8 cellular contexts compared by ENCODE assay signal in the genomic region with DNA sequence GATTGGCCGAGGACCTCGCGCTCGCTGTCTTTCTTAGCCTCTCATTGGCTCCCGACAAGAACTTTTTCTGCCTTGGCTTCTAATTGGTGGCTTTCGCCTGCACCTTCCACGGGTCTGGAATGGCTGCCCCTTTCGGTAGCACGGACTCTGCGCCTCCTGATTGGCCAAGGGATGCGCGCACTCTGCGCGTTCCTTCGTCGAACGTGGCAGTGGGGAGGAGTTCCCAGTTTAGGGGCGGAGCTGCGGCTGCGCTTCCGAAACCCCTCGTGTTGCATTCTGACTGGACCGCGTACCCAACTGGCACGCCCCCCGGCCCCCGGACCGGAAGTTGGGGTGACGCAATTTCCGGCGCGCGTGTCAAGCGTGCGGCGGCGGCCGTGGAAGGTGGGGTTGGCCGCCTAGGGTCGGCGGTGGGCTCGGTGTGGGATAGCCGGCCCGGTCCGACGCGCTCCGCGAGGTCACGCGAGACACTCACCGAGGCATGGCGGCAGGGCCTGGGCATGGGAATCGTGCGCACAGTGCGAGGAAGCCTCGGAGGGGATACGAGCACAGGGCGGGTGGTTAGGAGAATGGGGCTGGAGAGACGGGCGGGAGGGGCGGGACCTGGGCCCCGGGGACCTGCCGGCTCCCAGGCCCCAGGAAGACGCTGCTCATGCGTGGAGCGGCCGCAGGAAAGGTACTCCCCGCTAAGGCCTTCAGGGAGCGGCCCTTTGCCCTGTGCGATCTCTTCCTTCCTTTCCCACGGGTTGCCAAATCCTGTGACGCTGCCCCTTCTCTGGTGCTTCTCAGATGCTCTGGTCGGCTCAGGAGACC. TPM values are rescaled to one million over a fixed set of nuclear protein-coding genes. Genes with fewer than 3 reads are reported as not detected.
DNase-seq lines count a peak whose midpoint lies in the region; ATAC-seq, FAIRE-seq and TF ChIP-seq lines count a peak whose summit lies in the region.

No MANE protein-coding gene starts in this region.

- peak overlapping the region; percentile 98 for H3K27ac ChIP-seq in CD4-positive, CD25-positive, alpha-beta regulatory T cell (ENCODE audit: insufficient read depth, low read length, poor library complexity, severe bottlenecking)
- peak overlapping the region; percentile 94 for H3K27ac ChIP-seq in HepG2 (ENCODE audit: extremely low read length, insufficient read depth, low read length)

- peak; percentile 99 for FAIRE-seq in HepG2 (lab: Jason Lieb, UNC)

- peak; percentile 9; the same call in 1 of the 2 replicates for TF ChIP-seq CTCF in HepG2 (CRISPR knock-in tag; IDR thresholded peaks at IDR 0.05)

- no peak; the same call in 1 of the 2 replicates for TF ChIP-seq RAD21 in HepG2 (CRISPR knock-in tag; IDR thresholded peaks at IDR 0.05)

- POLR2A ChIA-PET in HepG2 (lab: Yijun Ruan, JAX), result interaction anchor here (0.5 to 3.7 kb wide), 44 partner anchors 9 to 276 kb away, joined by 3 to 40 read pairs (median 5); partner anchors contain the start of genes ARHGDIA, ARL16, CENPX and DCXR

- H3K79me2 ChIP-seq in HepG2 (ENCODE audit: insufficient read depth, low read length), result peaks cover 74% of the 10 kb centered on the region

- H4K20me1 ChIP-seq in HepG2 (ENCODE audit: insufficient read depth, low read length), result peaks cover 44% of the 10 kb centered on the region

- peak; percentile 99 to 100 (median 100) for DNase-seq in CD4-positive, CD25-positive, alpha-beta regulatory T cell
- DNase-seq in NCI-H774 (lab: John Stamatoyannopoulos, UW), result peak; percentile 100
- peak; percentile 99 for DNase-seq in activated CD4-positive, alpha-beta T cell treated with anti-CD3 and anti-CD28 coated beads, Interleukin-2, amount 50 U/mL, for 48 hours
- DNase-seq in dermis microvascular lymphatic vessel endothelial cell (ENCODE audit: low read depth in 2 of 2), result peak; percentile 100
- peak; percentile 100 for DNase-seq in HepG2 (ENCODE audit: low spot score)
- peak; percentile 99 to 100 for DNase-seq in stimulated activated CD4-positive, alpha-beta T cell treated with anti-CD3 and anti-CD28 coated beads, Interleukin-2, amount 100 ng/mL, for 48 hours

- peak in 1 of 2 experiments; percentile 94; a peak in 2 of 4 replicates for TF ChIP-seq POLR2A in HepG2 (IDR thresholded peaks at IDR 0.05; ENCODE audit: insufficient read depth in 1 of 2, low read depth in 2 of 2, low read length in 2 of 2)

- intact Hi-C loops in HepG2 (cut with micrococcal nuclease; ENCODE audit: unreplicated experiment), result loop anchor here (5.0 kb wide), 1 partner anchor 39 kb away; no protein-coding TSS in a partner anchor

- peak overlapping the region; percentile 93 to 96 (median 96) for H3K27ac Mint-ChIP-seq in CD4-positive, CD25-positive, alpha-beta regulatory T cell

- H2AFZ ChIP-seq in HepG2 (ENCODE audit: low read length), result no peak overlapping the region

- H3K36me3 ChIP-seq in CD4-positive, CD25-positive, alpha-beta regulatory T cell (ENCODE audit: control insufficient read depth, insufficient read depth, low read length), result peaks cover 10% of the 10 kb centered on the region
- H3K36me3 ChIP-seq in HepG2 (replicated peaks in 1 of 2; ENCODE audit: control insufficient read depth in 1 of 2, insufficient read depth in 2 of 2, low read length in 2 of 2), result peaks cover 18 to 47% of the 10 kb centered on the region in 2 experiments

- H3K9ac ChIP-seq in HepG2 (ENCODE audit: insufficient read depth, low read depth, low read length), result peak overlapping the region; percentile 97

- 1% methylated on average over 59 of the region's 74 CpGs for WGBS in HepG2 (ENCODE audit: low lambda C conversion rate)

- no peaks in the 10 kb centered on the region for H3K9me3 Mint-ChIP-seq in CD4-positive, CD25-positive, alpha-beta regulatory T cell

- CTCF ChIA-PET in HepG2 (lab: Yijun Ruan, JAX; ENCODE audit: low intra/inter-chr PET ratio, low total read pairs), result interaction anchor here (1.2 kb wide), 1 partner anchor 128 kb away, joined by 3 read pairs; no protein-coding TSS in a partner anchor

- peaks cover 5% of the 10 kb centered on the region for H3K36me3 Mint-ChIP-seq in CD4-positive, CD25-positive, alpha-beta regulatory T cell

- peak overlapping the region; percentile 78 for H3K4me2 ChIP-seq in HepG2 (ENCODE audit: low read depth, low read length)

- in situ Hi-C loops in HepG2 (cut with HindIII; ENCODE audit: extremely low pct_ligation_motif_present, low pct_unique_long_range_greater_than_20kb), result no loop called here

- H3K27me3 Mint-ChIP-seq in CD4-positive, CD25-positive, alpha-beta regulatory T cell, result peaks cover 4% of the 10 kb centered on the region

- H3K4me1 Mint-ChIP-seq in CD4-positive, CD25-positive, alpha-beta regulatory T cell, result peaks cover 6 to 50% (median 8%) of the 10 kb centered on the region in 4 donors

- H3K4me3 ChIP-seq in CD4-positive, CD25-positive, alpha-beta regulatory T cell (ENCODE audit: low read depth, low read length), result peak overlapping the region; percentile 57
- H3K4me3 ChIP-seq in HepG2 (replicated peaks in 1 of 3; ENCODE audit: insufficient read depth in 1 of 3, low read depth in 2 of 3, low read length in 3 of 3), result peak overlapping the region; percentile 83 to 91 (median 86)

- peaks cover 33% of the 10 kb centered on the region for H3K4me1 ChIP-seq in CD4-positive, CD25-positive, alpha-beta regulatory T cell (ENCODE audit: control insufficient read depth, insufficient read depth, low read length, poor library complexity, severe bottlenecking)
- H3K4me1 ChIP-seq in HepG2 (ENCODE audit: insufficient read depth, low read length), result peaks cover 77% of the 10 kb centered on the region

- H3K4me3 Mint-ChIP-seq in CD4-positive, CD25-positive, alpha-beta regulatory T cell, result peak overlapping the region; percentile 91 to 94 (median 94)

- TF ChIP-seq EP300 in HepG2 (IDR thresholded peaks at IDR 0.05; ENCODE audit: low read depth in 2 of 2, low read length in 2 of 2), result peak; percentile 24 to 50; a peak in 3 of 4 replicates
- peak; percentile 82 for TF ChIP-seq EP300 in HepG2 (CRISPR knock-in tag; IDR thresholded peaks at IDR 0.05; ENCODE audit: borderline replicate concordance)

- peak; percentile 87 to 89 for ATAC-seq in CD4-positive, CD25-positive, alpha-beta regulatory T cell (ENCODE audit: low read depth in 2 of 2)
- ATAC-seq in GM19438 (IDR thresholded peaks at IDR 0.05; ENCODE audit: low read depth, unreplicated experiment), result peak; percentile 74
- peak; percentile 73 for ATAC-seq in HG03571 (IDR thresholded peaks at IDR 0.05; ENCODE audit: unreplicated experiment)
- ATAC-seq in HepG2, result peak; percentile 89

- BruUV-seq in HepG2 (replicated peaks; lab: Mats Ljungman, UMichigan), result TSS peak; percentile 71

- H3K9me3 ChIP-seq in CD4-positive, CD25-positive, alpha-beta regulatory T cell (ENCODE audit: control insufficient read depth in 2 of 2, low read length in 2 of 2), result no peaks in the 10 kb centered on the region
- no peaks in the 10 kb centered on the region for H3K9me3 ChIP-seq in HepG2 (ENCODE audit: low read length)

- H3K27me3 ChIP-seq in CD4-positive, CD25-positive, alpha-beta regulatory T cell (ENCODE audit: control insufficient read depth, insufficient read depth, low read length), result no peaks in the 10 kb centered on the region
- H3K27me3 ChIP-seq in HepG2 (ENCODE audit: control insufficient read depth in 1 of 2, insufficient read depth in 2 of 2, low read length in 2 of 2), result no peaks in the 10 kb centered on the region; a peak in 1 of 5 replicates

RNA-seq across cellular contexts. Expression of gene P4HB, which starts 0.6 kb away (rescaled TPM):
- 231 TPM for total RNA-seq in CD4-positive, CD25-positive, alpha-beta regulatory T cell
- 100 to 1,000 TPM; 186 to 216 (median 207) TPM for polyA plus RNA-seq in CD4-positive, CD25-positive, alpha-beta regulatory T cell
- total RNA-seq in dermis microvascular lymphatic vessel endothelial cell (634 and 739 TPM in 2 replicates), HepG2 (2016; rRNA removed; fragmentation: Illumina TruSeq; extraction: Trizol) (337 and 782 TPM in 2 replicates)
- total RNA-seq in HepG2 (2016; cell fraction: cytosol; rRNA removed; fragmentation: Illumina TruSeq; extraction: Trizol; ENCODE audit: low read depth), result 162 and 167 TPM in 2 replicates
- 282 and 813 TPM in 2 replicates for total RNA-seq in HepG2 (2016; cell fraction: insoluble cytoplasmic fraction; rRNA removed; fragmentation: Illumina TruSeq; extraction: Trizol)
- 299 and 300 TPM in 2 replicates for total RNA-seq in HepG2 (2016; cell fraction: membrane; rRNA removed; fragmentation: Illumina TruSeq; extraction: Trizol)
- total RNA-seq in HepG2 (2016; cell fraction: nucleus; rRNA removed; fragmentation: Illumina TruSeq; extraction: Trizol), result 801 and 884 TPM in 2 replicates
- polyA plus RNA-seq in HepG2 (2011; rRNA removed), result 181 and 185 TPM in 2 replicates
- polyA plus RNA-seq in HepG2 (2011; cell fraction: cytosol; rRNA removed), result 150 and 176 TPM in 2 replicates
- 517 and 557 TPM in 2 replicates for polyA plus RNA-seq in HepG2 (2011; cell fraction: nucleus; rRNA removed)
- 1,462 and 1,524 TPM in 2 replicates for polyA plus RNA-seq in HepG2 (2012)
- 236 TPM in 2 replicates for polyA plus RNA-seq in HepG2 (2016; cell fraction: cytosol; fragmentation: Illumina TruSeq; extraction: Trizol; ENCODE audit: low read depth)
- polyA plus RNA-seq in HepG2 (2016; cell fraction: insoluble cytoplasmic fraction; fragmentation: Illumina TruSeq; extraction: Trizol; ENCODE audit: low read depth), result 494 and 566 TPM in 2 replicates
- 378 and 399 TPM in 2 replicates for polyA plus RNA-seq in HepG2 (2016; cell fraction: membrane; fragmentation: Illumina TruSeq; extraction: Trizol; ENCODE audit: low read depth)
- 2,290 and 2,428 TPM in 2 replicates for polyA plus RNA-seq in HepG2 (2016; cell fraction: nucleus; fragmentation: Illumina TruSeq; extraction: Trizol; ENCODE audit: insufficient read depth, low read depth)
- 90.8 and 213 TPM in 2 replicates for polyA minus RNA-seq in HepG2 (2011; rRNA and poly(A)+ RNA removed; ENCODE audit: low replicate concordance)
- 303 and 378 TPM in 2 replicates for polyA minus RNA-seq in HepG2 (2011; cell fraction: cytosol; rRNA and poly(A)+ RNA removed)
- 250 and 278 TPM in 2 replicates for polyA minus RNA-seq in HepG2 (2011; cell fraction: nucleus; rRNA and poly(A)+ RNA removed)

RNA-seq across cellular contexts. Expression of gene ARHGDIA, which starts 10.2 kb away (rescaled TPM):
- 578 TPM for total RNA-seq in CD4-positive, CD25-positive, alpha-beta regulatory T cell
- polyA plus RNA-seq in CD4-positive, CD25-positive, alpha-beta regulatory T cell, result 100 to 1,000 TPM in 2 of 4 donors, 10 to 100 TPM in 2; 91.4 to 141 (median 99.4) TPM
- total RNA-seq in dermis microvascular lymphatic vessel endothelial cell (97.7 and 157 TPM in 2 replicates), HepG2 (2016; rRNA removed; fragmentation: Illumina TruSeq; extraction: Trizol) (64.0 and 120 TPM in 2 replicates)
- total RNA-seq in HepG2 (2016; cell fraction: cytosol; rRNA removed; fragmentation: Illumina TruSeq; extraction: Trizol; ENCODE audit: low read depth), result 25.7 and 26.7 TPM in 2 replicates
- total RNA-seq in HepG2 (2016; cell fraction: insoluble cytoplasmic fraction; rRNA removed; fragmentation: Illumina TruSeq; extraction: Trizol), result 73.7 and 111 TPM in 2 replicates
- 68.1 and 73.5 TPM in 2 replicates for total RNA-seq in HepG2 (2016; cell fraction: membrane; rRNA removed; fragmentation: Illumina TruSeq; extraction: Trizol)
- 66.3 and 84.1 TPM in 2 replicates for total RNA-seq in HepG2 (2016; cell fraction: nucleus; rRNA removed; fragmentation: Illumina TruSeq; extraction: Trizol)
- 40.0 and 52.1 TPM in 2 replicates for polyA plus RNA-seq in HepG2 (2011; rRNA removed)
- 61.3 and 96.2 TPM in 2 replicates for polyA plus RNA-seq in HepG2 (2011; cell fraction: cytosol; rRNA removed)
- polyA plus RNA-seq in HepG2 (2011; cell fraction: nucleus; rRNA removed), result 174 and 191 TPM in 2 replicates
- 159 and 169 TPM in 2 replicates for polyA plus RNA-seq in HepG2 (2012)
- polyA plus RNA-seq in HepG2 (2016; cell fraction: cytosol; fragmentation: Illumina TruSeq; extraction: Trizol; ENCODE audit: low read depth), result 89.7 and 102 TPM in 2 replicates
- 221 and 287 TPM in 2 replicates for polyA plus RNA-seq in HepG2 (2016; cell fraction: insoluble cytoplasmic fraction; fragmentation: Illumina TruSeq; extraction: Trizol; ENCODE audit: low read depth)
- polyA plus RNA-seq in HepG2 (2016; cell fraction: membrane; fragmentation: Illumina TruSeq; extraction: Trizol; ENCODE audit: low read depth), result 171 and 188 TPM in 2 replicates
- polyA plus RNA-seq in HepG2 (2016; cell fraction: nucleus; fragmentation: Illumina TruSeq; extraction: Trizol; ENCODE audit: insufficient read depth, low read depth), result 248 and 249 TPM in 2 replicates
- polyA minus RNA-seq in HepG2 (2011; rRNA and poly(A)+ RNA removed; ENCODE audit: low replicate concordance), result 35.7 and 46.7 TPM in 2 replicates
- polyA minus RNA-seq in HepG2 (2011; cell fraction: cytosol; rRNA and poly(A)+ RNA removed), result 54.0 and 54.8 TPM in 2 replicates
- 52.7 and 57.6 TPM in 2 replicates for polyA minus RNA-seq in HepG2 (2011; cell fraction: nucleus; rRNA and poly(A)+ RNA removed)

RNA-seq across cellular contexts. Expression of gene PPP1R27, which starts 26.1 kb away (rescaled TPM):
- total RNA-seq in CD4-positive, CD25-positive, alpha-beta regulatory T cell, result not detected
- polyA plus RNA-seq in CD4-positive, CD25-positive, alpha-beta regulatory T cell, result not detected
- total RNA-seq in dermis microvascular lymphatic vessel endothelial cell (not detected in 2 replicates), HepG2 (2016; rRNA removed; fragmentation: Illumina TruSeq; extraction: Trizol) (0.69 and 1.00 TPM in 2 replicates)
- 0.71 and 2.3 TPM in 2 replicates for total RNA-seq in HepG2 (2016; cell fraction: cytosol; rRNA removed; fragmentation: Illumina TruSeq; extraction: Trizol; ENCODE audit: low read depth)
- total RNA-seq in HepG2 (2016; cell fraction: insoluble cytoplasmic fraction; rRNA removed; fragmentation: Illumina TruSeq; extraction: Trizol), result 1.3 TPM in 1 of 2 replicates, not detected in the other
- 1.00 and 1.2 TPM in 2 replicates for total RNA-seq in HepG2 (2016; cell fraction: membrane; rRNA removed; fragmentation: Illumina TruSeq; extraction: Trizol)
- total RNA-seq in HepG2 (2016; cell fraction: nucleus; rRNA removed; fragmentation: Illumina TruSeq; extraction: Trizol), result 0.91 and 1.8 TPM in 2 replicates
- 0.17 and 0.33 TPM in 2 replicates for polyA plus RNA-seq in HepG2 (2011; rRNA removed)
- polyA plus RNA-seq in HepG2 (2011; cell fraction: cytosol; rRNA removed), result 0.55 and 1.1 TPM in 2 replicates
- 1.6 and 2.8 TPM in 2 replicates for polyA plus RNA-seq in HepG2 (2011; cell fraction: nucleus; rRNA removed)
- 0.34 and 0.52 TPM in 2 replicates for polyA plus RNA-seq in HepG2 (2012)
- 0.57 and 1.0 TPM in 2 replicates for polyA plus RNA-seq in HepG2 (2016; cell fraction: cytosol; fragmentation: Illumina TruSeq; extraction: Trizol; ENCODE audit: low read depth)
- 1.7 TPM in 1 of 2 replicates, not detected in the other for polyA plus RNA-seq in HepG2 (2016; cell fraction: insoluble cytoplasmic fraction; fragmentation: Illumina TruSeq; extraction: Trizol; ENCODE audit: low read depth)
- polyA plus RNA-seq in HepG2 (2016; cell fraction: membrane; fragmentation: Illumina TruSeq; extraction: Trizol; ENCODE audit: low read depth), result 0.56 TPM in 1 of 2 replicates, not detected in the other
- polyA plus RNA-seq in HepG2 (2016; cell fraction: nucleus; fragmentation: Illumina TruSeq; extraction: Trizol; ENCODE audit: insufficient read depth, low read depth), result 2.1 TPM in 1 of 2 replicates, not detected in the other
- 0.09 and 0.88 TPM in 2 replicates for polyA minus RNA-seq in HepG2 (2011; rRNA and poly(A)+ RNA removed; ENCODE audit: low replicate concordance)
- not detected in 2 replicates for polyA minus RNA-seq in HepG2 (2011; cell fraction: cytosol; rRNA and poly(A)+ RNA removed)
- polyA minus RNA-seq in HepG2 (2011; cell fraction: nucleus; rRNA and poly(A)+ RNA removed), result 1.9 TPM in 1 of 2 replicates, not detected in the other

RNA-seq across cellular contexts. Expression of gene MCRIP1, which starts 27.9 kb away (rescaled TPM):
- 59.9 TPM for total RNA-seq in CD4-positive, CD25-positive, alpha-beta regulatory T cell
- polyA plus RNA-seq in CD4-positive, CD25-positive, alpha-beta regulatory T cell, result 10 to 100 TPM; 58.1 to 93.2 (median 77.1) TPM
- total RNA-seq in dermis microvascular lymphatic vessel endothelial cell (81.8 and 133 TPM in 2 replicates), HepG2 (2016; rRNA removed; fragmentation: Illumina TruSeq; extraction: Trizol) (76.1 and 84.9 TPM in 2 replicates)
- total RNA-seq in HepG2 (2016; cell fraction: cytosol; rRNA removed; fragmentation: Illumina TruSeq; extraction: Trizol; ENCODE audit: low read depth), result 74.8 and 93.7 TPM in 2 replicates
- total RNA-seq in HepG2 (2016; cell fraction: insoluble cytoplasmic fraction; rRNA removed; fragmentation: Illumina TruSeq; extraction: Trizol), result 73.6 and 90.1 TPM in 2 replicates
- total RNA-seq in HepG2 (2016; cell fraction: membrane; rRNA removed; fragmentation: Illumina TruSeq; extraction: Trizol), result 97.9 and 116 TPM in 2 replicates
- 29.3 and 32.8 TPM in 2 replicates for total RNA-seq in HepG2 (2016; cell fraction: nucleus; rRNA removed; fragmentation: Illumina TruSeq; extraction: Trizol)
- 79.7 and 113 TPM in 2 replicates for polyA plus RNA-seq in HepG2 (2011; rRNA removed)
- polyA plus RNA-seq in HepG2 (2011; cell fraction: cytosol; rRNA removed), result 95.7 and 150 TPM in 2 replicates
- 122 and 140 TPM in 2 replicates for polyA plus RNA-seq in HepG2 (2011; cell fraction: nucleus; rRNA removed)
- polyA plus RNA-seq in HepG2 (2012), result 44.7 and 56.7 TPM in 2 replicates
- polyA plus RNA-seq in HepG2 (2016; cell fraction: cytosol; fragmentation: Illumina TruSeq; extraction: Trizol; ENCODE audit: low read depth), result 77.4 and 92.8 TPM in 2 replicates
- 75.3 and 82.0 TPM in 2 replicates for polyA plus RNA-seq in HepG2 (2016; cell fraction: insoluble cytoplasmic fraction; fragmentation: Illumina TruSeq; extraction: Trizol; ENCODE audit: low read depth)
- 86.8 and 108 TPM in 2 replicates for polyA plus RNA-seq in HepG2 (2016; cell fraction: membrane; fragmentation: Illumina TruSeq; extraction: Trizol; ENCODE audit: low read depth)
- polyA plus RNA-seq in HepG2 (2016; cell fraction: nucleus; fragmentation: Illumina TruSeq; extraction: Trizol; ENCODE audit: insufficient read depth, low read depth), result 63.7 and 68.1 TPM in 2 replicates
- polyA minus RNA-seq in HepG2 (2011; rRNA and poly(A)+ RNA removed; ENCODE audit: low replicate concordance), result 1.6 and 50.7 TPM in 2 replicates
- 39.9 and 44.0 TPM in 2 replicates for polyA minus RNA-seq in HepG2 (2011; cell fraction: cytosol; rRNA and poly(A)+ RNA removed)
- polyA minus RNA-seq in HepG2 (2011; cell fraction: nucleus; rRNA and poly(A)+ RNA removed), result 12.4 and 13.7 TPM in 2 replicates

RNA-seq across cellular contexts. Expression of gene ALYREF, which starts 30.4 kb away (rescaled TPM):
- total RNA-seq in CD4-positive, CD25-positive, alpha-beta regulatory T cell, result 90.9 TPM
- 10 to 100 TPM; 24.8 to 57.6 (median 39.6) TPM for polyA plus RNA-seq in CD4-positive, CD25-positive, alpha-beta regulatory T cell
- total RNA-seq in dermis microvascular lymphatic vessel endothelial cell, result 142 and 181 TPM in 2 replicates
- 264 and 269 TPM in 2 replicates for total RNA-seq in HepG2 (2016; rRNA removed; fragmentation: Illumina TruSeq; extraction: Trizol)
- 86.2 and 89.3 TPM in 2 replicates for total RNA-seq in HepG2 (2016; cell fraction: cytosol; rRNA removed; fragmentation: Illumina TruSeq; extraction: Trizol; ENCODE audit: low read depth)
- total RNA-seq in HepG2 (2016; cell fraction: insoluble cytoplasmic fraction; rRNA removed; fragmentation: Illumina TruSeq; extraction: Trizol), result 272 and 275 TPM in 2 replicates
- 108 and 110 TPM in 2 replicates for total RNA-seq in HepG2 (2016; cell fraction: membrane; rRNA removed; fragmentation: Illumina TruSeq; extraction: Trizol)
- 101 and 105 TPM in 2 replicates for total RNA-seq in HepG2 (2016; cell fraction: nucleus; rRNA removed; fragmentation: Illumina TruSeq; extraction: Trizol)
- 58.4 and 59.8 TPM in 2 replicates for polyA plus RNA-seq in HepG2 (2011; rRNA removed)
- 45.3 and 72.1 TPM in 2 replicates for polyA plus RNA-seq in HepG2 (2011; cell fraction: cytosol; rRNA removed)
- polyA plus RNA-seq in HepG2 (2011; cell fraction: nucleus; rRNA removed), result 54.3 and 67.4 TPM in 2 replicates
- polyA plus RNA-seq in HepG2 (2012), result 42.1 and 68.4 TPM in 2 replicates
- 78.5 and 81.9 TPM in 2 replicates for polyA plus RNA-seq in HepG2 (2016; cell fraction: cytosol; fragmentation: Illumina TruSeq; extraction: Trizol; ENCODE audit: low read depth)
- polyA plus RNA-seq in HepG2 (2016; cell fraction: insoluble cytoplasmic fraction; fragmentation: Illumina TruSeq; extraction: Trizol; ENCODE audit: low read depth), result 267 TPM in 2 replicates
- polyA plus RNA-seq in HepG2 (2016; cell fraction: membrane; fragmentation: Illumina TruSeq; extraction: Trizol; ENCODE audit: low read depth), result 83.5 and 93.6 TPM in 2 replicates
- polyA plus RNA-seq in HepG2 (2016; cell fraction: nucleus; fragmentation: Illumina TruSeq; extraction: Trizol; ENCODE audit: insufficient read depth, low read depth), result 158 and 162 TPM in 2 replicates
- polyA minus RNA-seq in HepG2 (2011; rRNA and poly(A)+ RNA removed; ENCODE audit: low replicate concordance), result 80.4 and 133 TPM in 2 replicates
- polyA minus RNA-seq in HepG2 (2011; cell fraction: cytosol; rRNA and poly(A)+ RNA removed), result 40.2 and 48.3 TPM in 2 replicates
- 44.9 and 56.4 TPM in 2 replicates for polyA minus RNA-seq in HepG2 (2011; cell fraction: nucleus; rRNA and poly(A)+ RNA removed)

Comparison
In these comparisons a context has a peak if more than half of its experiments do, and no peak if none do; other contexts are left out.
1. Peak in every context shown above with its lines: DNase-seq, ATAC-seq, H3K4me3 ChIP-seq and H3K27ac ChIP-seq.